13 cellular contexts compared by ENCODE assay signal in the genomic region with DNA sequence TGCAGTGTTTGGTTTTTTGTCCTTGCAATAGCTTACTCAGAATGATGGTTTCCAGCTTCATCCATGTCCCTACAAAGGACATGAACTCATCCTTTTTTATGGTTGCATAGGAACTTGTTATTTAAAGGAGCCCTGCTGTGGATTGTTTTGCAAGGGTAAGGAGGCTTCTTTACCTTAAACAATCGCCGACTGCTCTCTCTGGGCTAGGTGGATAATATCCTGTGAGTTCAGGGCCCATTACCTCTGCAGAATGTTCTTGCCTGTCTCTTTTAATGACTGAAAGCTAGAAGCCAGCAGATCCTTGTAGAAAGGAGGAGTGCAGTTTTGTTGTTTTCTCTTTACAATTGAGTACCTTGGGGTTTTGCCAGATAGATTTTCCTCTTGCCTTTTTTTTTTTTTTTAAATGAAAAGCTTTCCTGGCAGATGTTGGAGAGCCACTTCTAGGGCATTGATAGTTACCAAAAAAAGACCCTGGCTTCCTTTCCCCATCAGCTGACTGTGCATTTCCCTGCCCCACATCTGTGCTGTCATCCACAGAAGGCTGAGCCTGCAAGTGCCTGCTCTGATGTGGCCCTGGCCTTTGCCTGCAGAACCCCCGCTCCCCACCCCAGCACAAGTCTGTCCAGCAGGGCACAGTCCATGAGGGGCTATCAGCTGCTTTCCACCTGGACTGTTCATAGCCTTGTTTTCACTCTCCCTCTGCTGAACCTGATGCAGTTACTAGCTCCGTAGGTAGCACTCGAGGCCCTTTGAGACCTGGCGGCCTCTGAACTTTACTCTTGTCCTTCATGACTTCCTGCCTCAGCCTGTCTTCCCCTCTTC.
DNase-seq lines count a peak whose midpoint lies in the region; ATAC-seq, FAIRE-seq and TF ChIP-seq lines count a peak whose summit lies in the region.
"Had no signal": no experiment of that assay in that cellular context is flagged by ENCODE, and none has a peak within 500 bp of the region (broad histone marks: within the 10 kb centered on the region; RNA-seq: fewer than 3 reads in every experiment).

No MANE protein-coding gene starts in this region.

- no peaks in the 10 kb centered on the region for H3K36me3 ChIP-seq in SK-N-SH (replicated peaks in 1 of 2; ENCODE audit: control insufficient read depth in 1 of 2, insufficient read depth in 2 of 2, low read length in 1 of 2)
- H3K36me3 ChIP-seq in upper lobe of right lung: no peaks in the 10 kb centered on the region
- no peaks in the 10 kb centered on the region for H3K36me3 ChIP-seq in PC-9 (ENCODE audit: low read depth)

- H3K4me1 ChIP-seq in SK-N-SH (ENCODE audit: control insufficient read depth in 1 of 2, insufficient read depth in 2 of 2, low read depth in 1 of 2, low read length in 1 of 2) (peaks cover 0 to 21% of the 10 kb centered on the region in 2 experiments; a peak in 1 of 4 replicates), upper lobe of right lung (peaks cover 7% of the 10 kb centered on the region), PC-9 (replicated peaks; ENCODE audit: insufficient read depth) (no peaks in the 10 kb centered on the region)

- peak overlapping the region; percentile 4 for H3K27ac Mint-ChIP-seq in activated T-helper 17 cell treated with anti-CD3 and anti-CD28 coated beads, Interleukin-2, amount 50 U/mL, for 72 hours

- H3K4me1 Mint-ChIP-seq in activated T-helper 17 cell treated with anti-CD3 and anti-CD28 coated beads, Interleukin-2, amount 50 U/mL, for 72 hours: no peaks in the 10 kb centered on the region

- DNase-seq in SK-N-SH: no peak
- DNase-seq in inferior parietal cortex (ENCODE audit: extremely low spot score): peak; percentile 46
- no peak for DNase-seq in upper lobe of right lung
- no peak for DNase-seq in RCC 7860 (ENCODE audit: low spot score)
- no peak for DNase-seq in PC-9
- DNase-seq: activated naive CD4-positive, alpha-beta T cell treated with Interleukin-2 at 50 U/mL for 16 hours; cortex of kidney; SHP77 treated with DMSO at 0.1 percent for 48 hours had no signal

- H3K27ac ChIP-seq in SK-N-SH (ENCODE audit: low read depth in 2 of 2, low read length in 1 of 2): no peak overlapping the region; a peak in 1 of 4 replicates
- no peak overlapping the region for H3K27ac ChIP-seq in upper lobe of right lung
- no peak overlapping the region for H3K27ac ChIP-seq in PC-9

- 90% methylated on average over 6 of the region's 6 CpGs for WGBS in SK-N-SH (ENCODE audit: low lambda C conversion rate)

- TF ChIP-seq RAD21 in SK-N-SH (IDR thresholded peaks at IDR 0.05; ENCODE audit: low read length): no peak

- H3K79me2 ChIP-seq in SK-N-SH (ENCODE audit: insufficient read depth) (no peaks in the 10 kb centered on the region), PC-9 (ENCODE audit: low read depth) (no peaks in the 10 kb centered on the region)

- 0 out of 2 replicates have a peak, but pooled peaks cover 2% of the 10 kb centered on the region for H4K20me1 ChIP-seq in SK-N-SH (ENCODE audit: insufficient read depth)
- no peaks in the 10 kb centered on the region; the same call in 1 of the 2 replicates for H4K20me1 ChIP-seq in PC-9 (ENCODE audit: insufficient read depth)

- CTCF ChIA-PET in SK-N-SH (lab: Yijun Ruan, JAX) (interaction anchor here (1.0 to 1.5 kb wide), 3 partner anchors 59 to 80 kb away, joined by 3 read pairs; no protein-coding TSS in a partner anchor), PC-9 (lab: Charles Lee) (no interaction called here)

- POLR2A ChIA-PET in SK-N-SH (lab: Yijun Ruan, JAX): no interaction called here
- POLR2A ChIA-PET in PC-9 (lab: Charles Lee; ENCODE audit: unreplicated experiment): no interaction called here

- TF ChIP-seq EP300 in SK-N-SH (IDR thresholded peaks at IDR 0.05; ENCODE audit: borderline replicate concordance in 1 of 2, low read depth in 1 of 2, low read length in 1 of 2): no peak

- H3K4me3 ChIP-seq in SK-N-SH (ENCODE audit: low read depth in 2 of 2, low read length in 1 of 2) (no peak overlapping the region), upper lobe of right lung (no peak overlapping the region), PC-9 (no peak overlapping the region)

- no peaks in the 10 kb centered on the region for H3K36me3 Mint-ChIP-seq in activated T-helper 17 cell treated with anti-CD3 and anti-CD28 coated beads, Interleukin-2, amount 50 U/mL, for 72 hours (ENCODE audit: low read depth)

- TF ChIP-seq CTCF in SK-N-SH (IDR thresholded peaks at IDR 0.05): no peak
- no peak for TF ChIP-seq CTCF in upper lobe of right lung (IDR thresholded peaks at IDR 0.05)
- no peak for TF ChIP-seq CTCF in PC-9 (conservative IDR thresholded peaks at IDR 0.05)

- no peak for FAIRE-seq in RCC 7860 (lab: Jason Lieb, UNC)
- FAIRE-seq: A204.1 had no signal

- no peaks in the 10 kb centered on the region for H3F3A ChIP-seq in SK-N-SH (replicated peaks; ENCODE audit: insufficient read depth)
- H3F3A ChIP-seq in PC-9 (ENCODE audit: insufficient read depth, low read depth): no peaks in the 10 kb centered on the region

- intact Hi-C loops in upper lobe of right lung (cut with DNase I): no loop called here
- intact Hi-C loops in PC-9 (cut with micrococcal nuclease; ENCODE audit: unreplicated experiment): no loop called here

- BruUV-seq in PC-9 (replicated peaks; lab: Mats Ljungman, UMichigan): no TSS peak

- H3K9ac ChIP-seq in SK-N-SH: no peak overlapping the region

- ATAC-seq in SK-N-SH treated with all-trans-retinoic acid at 6 μM for 48 hours (peak; percentile 43; the same call in 2 of the 3 replicates), upper lobe of right lung (peak; percentile 48), GM19324 (IDR thresholded peaks at IDR 0.05; ENCODE audit: low FRiP score, unreplicated experiment) (no peak)
- no peak for ATAC-seq in activated T-helper 17 cell treated with anti-CD3 and anti-CD28 coated beads, Interleukin-2, amount 50 U/mL, for 72 hours (replicated peaks)
- ATAC-seq: activated CD4-positive, CD25-positive, alpha-beta regulatory T cell treated with anti-CD3 and anti-CD28 coated beads, Interleukin-2, amount 50 U/mL, for 24 hours had no signal

- H2AFZ ChIP-seq in SK-N-SH (ENCODE audit: low read depth) (no peak overlapping the region), PC-9 (no peak overlapping the region)

- H3K9me3 Mint-ChIP-seq in activated T-helper 17 cell treated with anti-CD3 and anti-CD28 coated beads, Interleukin-2, amount 50 U/mL, for 72 hours: peaks cover 5% of the 10 kb centered on the region

- H3K9me2 ChIP-seq in SK-N-SH: no peaks in the 10 kb centered on the region
- H3K9me2 ChIP-seq in PC-9 (ENCODE audit: insufficient read depth): no peaks in the 10 kb centered on the region

- H3K27me3 Mint-ChIP-seq in activated T-helper 17 cell treated with anti-CD3 and anti-CD28 coated beads, Interleukin-2, amount 50 U/mL, for 72 hours: no peaks in the 10 kb centered on the region

- no peak overlapping the region for H3K4me3 Mint-ChIP-seq in activated T-helper 17 cell treated with anti-CD3 and anti-CD28 coated beads, Interleukin-2, amount 50 U/mL, for 72 hours

- no peaks in the 10 kb centered on the region for H3K27me3 ChIP-seq in SK-N-SH (ENCODE audit: insufficient read depth)
- H3K27me3 ChIP-seq in upper lobe of right lung: no peaks in the 10 kb centered on the region
- no peaks in the 10 kb centered on the region for H3K27me3 ChIP-seq in PC-9 (ENCODE audit: insufficient read depth, low read depth)

- H3K4me2 ChIP-seq in SK-N-SH: no peak overlapping the region
- no peak overlapping the region for H3K4me2 ChIP-seq in PC-9

- no peaks in the 10 kb centered on the region for H3K9me3 ChIP-seq in SK-N-SH
- H3K9me3 ChIP-seq in upper lobe of right lung: no peaks in the 10 kb centered on the region
- H3K9me3 ChIP-seq in PC-9 (ENCODE audit: insufficient read depth, low read depth): no peaks in the 10 kb centered on the region

TF ChIP-seq in SK-N-SH treated with all-trans-retinoic acid at 6 μM for 48 hours, 23 proteins besides CTCF, POLR2A, EP300 and RAD21 (continues in another document):
- TF ChIP-seq OSR1 (CRISPR knock-in tag; IDR thresholded peaks at IDR 0.05): no peak
- no peak for TF ChIP-seq ISL1 (CRISPR knock-in tag; IDR thresholded peaks at IDR 0.05)
- TF ChIP-seq PPARA (CRISPR knock-in tag; IDR thresholded peaks at IDR 0.05; ENCODE audit: borderline replicate concordance): no peak
- no peak for TF ChIP-seq ZFP30 (CRISPR knock-in tag; IDR thresholded peaks at IDR 0.05)
- TF ChIP-seq ZNF565 (CRISPR knock-in tag; conservative IDR thresholded peaks at IDR 0.05; ENCODE audit: low read depth): no peak
- no peak for TF ChIP-seq SNAI2 (CRISPR knock-in tag; IDR thresholded peaks at IDR 0.05)
- no peak for TF ChIP-seq TCF4 (CRISPR knock-in tag; IDR thresholded peaks at IDR 0.05; ENCODE audit: borderline replicate concordance)

TF ChIP-seq in SK-N-SH, 30 proteins besides CTCF, POLR2A, EP300 and RAD21 (continues in another document):
- TF ChIP-seq NRF1 (IDR thresholded peaks at IDR 0.05; ENCODE audit: low read depth, low read length) (no peak), TCF12 (IDR thresholded peaks at IDR 0.05) (no peak), MXI1 (IDR thresholded peaks at IDR 0.05; ENCODE audit: low read depth, low read length) (no peak), YY1 (IDR thresholded peaks at IDR 0.05; ENCODE audit: low read depth) (no peak), NFIC (IDR thresholded peaks at IDR 0.05; ENCODE audit: borderline replicate concordance) (no peak), GABPA (IDR thresholded peaks at IDR 0.05; ENCODE audit: low read depth) (no peak), TAF1 (IDR thresholded peaks at IDR 0.05; ENCODE audit: borderline replicate concordance, low read depth, low read length) (no peak), POLR2AphosphoS5 (IDR thresholded peaks at IDR 0.05; ENCODE audit: low read depth, low read length) (no peak)
- TF ChIP-seq, protein P1, sequence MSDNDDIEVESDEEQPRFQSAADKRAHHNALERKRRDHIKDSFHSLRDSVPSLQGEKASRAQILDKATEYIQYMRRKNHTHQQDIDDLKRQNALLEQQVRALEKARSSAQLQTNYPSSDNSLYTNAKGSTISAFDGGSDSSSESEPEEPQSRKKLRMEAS (IDR thresholded peaks at IDR 0.05; ENCODE audit: low read depth): no peak
- TF ChIP-seq, protein P2, sequence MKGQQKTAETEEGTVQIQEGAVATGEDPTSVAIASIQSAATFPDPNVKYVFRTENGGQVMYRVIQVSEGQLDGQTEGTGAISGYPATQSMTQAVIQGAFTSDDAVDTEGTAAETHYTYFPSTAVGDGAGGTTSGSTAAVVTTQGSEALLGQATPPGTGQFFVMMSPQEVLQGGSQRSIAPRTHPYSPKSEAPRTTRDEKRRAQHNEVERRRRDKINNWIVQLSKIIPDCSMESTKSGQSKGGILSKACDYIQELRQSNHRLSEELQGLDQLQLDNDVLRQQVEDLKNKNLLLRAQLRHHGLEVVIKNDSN (IDR thresholded peaks at IDR 0.05; ENCODE audit: borderline replicate concordance, low read depth): no peak
- TF ChIP-seq, protein P3, sequence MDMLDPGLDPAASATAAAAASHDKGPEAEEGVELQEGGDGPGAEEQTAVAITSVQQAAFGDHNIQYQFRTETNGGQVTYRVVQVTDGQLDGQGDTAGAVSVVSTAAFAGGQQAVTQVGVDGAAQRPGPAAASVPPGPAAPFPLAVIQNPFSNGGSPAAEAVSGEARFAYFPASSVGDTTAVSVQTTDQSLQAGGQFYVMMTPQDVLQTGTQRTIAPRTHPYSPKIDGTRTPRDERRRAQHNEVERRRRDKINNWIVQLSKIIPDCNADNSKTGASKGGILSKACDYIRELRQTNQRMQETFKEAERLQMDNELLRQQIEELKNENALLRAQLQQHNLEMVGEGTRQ (IDR thresholded peaks at IDR 0.05; ENCODE audit: borderline replicate concordance, low read depth, low read length): no peak

Comparison
In these comparisons a context has a peak if more than half of its experiments do, and no peak if none do; other contexts are left out.
1. ATAC-seq: peak in SK-N-SH treated with all-trans-retinoic acid at 6 μM for 48 hours (single experiment) and upper lobe of right lung (single experiment); none in activated T-helper 17 cell treated with anti-CD3 and anti-CD28 coated beads, Interleukin-2, amount 50 U/mL, for 72 hours (single experiment) and GM19324 (single experiment).